In the genomic region with DNA sequence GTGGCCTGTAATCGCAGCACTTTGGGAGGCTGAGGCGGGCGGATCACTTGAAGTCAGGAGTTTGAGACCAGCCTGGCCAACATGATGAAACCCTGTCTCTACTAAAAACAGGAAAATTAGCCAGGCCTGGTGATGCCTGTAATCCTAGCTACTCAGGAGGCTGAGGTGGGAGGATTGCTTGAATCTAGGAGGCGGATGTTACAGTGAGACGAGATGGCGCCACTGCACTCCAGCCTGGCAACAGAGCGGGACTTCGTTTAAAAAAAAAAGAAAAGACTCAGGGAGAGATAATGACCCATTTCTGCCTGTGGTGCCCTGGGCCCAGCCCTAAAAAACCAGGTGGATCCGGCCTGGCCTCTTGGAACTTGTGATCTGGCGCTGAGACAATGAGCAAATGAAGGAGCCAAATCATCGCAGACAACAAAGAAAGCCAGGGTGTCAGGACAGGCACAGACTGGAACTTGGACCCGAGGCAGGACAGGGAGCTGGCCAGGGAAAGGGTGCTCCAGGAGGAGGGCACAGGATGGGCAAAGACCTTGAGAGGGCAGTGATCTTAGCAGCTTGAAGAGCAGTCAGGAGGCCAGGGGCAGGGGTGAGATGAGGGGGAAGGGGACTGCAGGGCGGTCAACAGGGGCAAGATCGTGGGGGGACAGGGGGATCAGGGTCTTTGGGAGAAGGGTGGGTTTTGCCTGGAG, we compare ENCODE assay signal across 3 cellular contexts.
TF ChIP-seq lines count a peak whose summit lies in the region.

No MANE protein-coding gene starts in this region.

TF ChIP-seq in SK-N-SH, 30 proteins besides CTCF, POLR2A, EP300 and RAD21:
- TF ChIP-seq RFX5 (IDR thresholded peaks at IDR 0.05; ENCODE audit: low read length): no peak
- TF ChIP-seq, protein P1, sequence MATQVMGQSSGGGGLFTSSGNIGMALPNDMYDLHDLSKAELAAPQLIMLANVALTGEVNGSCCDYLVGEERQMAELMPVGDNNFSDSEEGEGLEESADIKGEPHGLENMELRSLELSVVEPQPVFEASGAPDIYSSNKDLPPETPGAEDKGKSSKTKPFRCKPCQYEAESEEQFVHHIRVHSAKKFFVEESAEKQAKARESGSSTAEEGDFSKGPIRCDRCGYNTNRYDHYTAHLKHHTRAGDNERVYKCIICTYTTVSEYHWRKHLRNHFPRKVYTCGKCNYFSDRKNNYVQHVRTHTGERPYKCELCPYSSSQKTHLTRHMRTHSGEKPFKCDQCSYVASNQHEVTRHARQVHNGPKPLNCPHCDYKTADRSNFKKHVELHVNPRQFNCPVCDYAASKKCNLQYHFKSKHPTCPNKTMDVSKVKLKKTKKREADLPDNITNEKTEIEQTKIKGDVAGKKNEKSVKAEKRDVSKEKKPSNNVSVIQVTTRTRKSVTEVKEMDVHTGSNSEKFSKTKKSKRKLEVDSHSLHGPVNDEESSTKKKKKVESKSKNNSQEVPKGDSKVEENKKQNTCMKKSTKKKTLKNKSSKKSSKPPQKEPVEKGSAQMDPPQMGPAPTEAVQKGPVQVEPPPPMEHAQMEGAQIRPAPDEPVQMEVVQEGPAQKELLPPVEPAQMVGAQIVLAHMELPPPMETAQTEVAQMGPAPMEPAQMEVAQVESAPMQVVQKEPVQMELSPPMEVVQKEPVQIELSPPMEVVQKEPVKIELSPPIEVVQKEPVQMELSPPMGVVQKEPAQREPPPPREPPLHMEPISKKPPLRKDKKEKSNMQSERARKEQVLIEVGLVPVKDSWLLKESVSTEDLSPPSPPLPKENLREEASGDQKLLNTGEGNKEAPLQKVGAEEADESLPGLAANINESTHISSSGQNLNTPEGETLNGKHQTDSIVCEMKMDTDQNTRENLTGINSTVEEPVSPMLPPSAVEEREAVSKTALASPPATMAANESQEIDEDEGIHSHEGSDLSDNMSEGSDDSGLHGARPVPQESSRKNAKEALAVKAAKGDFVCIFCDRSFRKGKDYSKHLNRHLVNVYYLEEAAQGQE (IDR thresholded peaks at IDR 0.05; ENCODE audit: low read depth, low read length): no peak
- TF ChIP-seq TCF12 (IDR thresholded peaks at IDR 0.05): no peak
- no peak for TF ChIP-seq TAF1 (IDR thresholded peaks at IDR 0.05; ENCODE audit: borderline replicate concordance, low read depth, low read length)
- no peak for TF ChIP-seq POLR2AphosphoS5 (IDR thresholded peaks at IDR 0.05; ENCODE audit: low read depth, low read length)
- TF ChIP-seq NRF1 (IDR thresholded peaks at IDR 0.05; ENCODE audit: low read depth, low read length): no peak
- TF ChIP-seq FOSL2 (IDR thresholded peaks at IDR 0.05; ENCODE audit: borderline replicate concordance, low read depth): no peak
- no peak for TF ChIP-seq CHD2 (IDR thresholded peaks at IDR 0.05; ENCODE audit: low read length, partially characterized antibody)
- TF ChIP-seq, protein P2, sequence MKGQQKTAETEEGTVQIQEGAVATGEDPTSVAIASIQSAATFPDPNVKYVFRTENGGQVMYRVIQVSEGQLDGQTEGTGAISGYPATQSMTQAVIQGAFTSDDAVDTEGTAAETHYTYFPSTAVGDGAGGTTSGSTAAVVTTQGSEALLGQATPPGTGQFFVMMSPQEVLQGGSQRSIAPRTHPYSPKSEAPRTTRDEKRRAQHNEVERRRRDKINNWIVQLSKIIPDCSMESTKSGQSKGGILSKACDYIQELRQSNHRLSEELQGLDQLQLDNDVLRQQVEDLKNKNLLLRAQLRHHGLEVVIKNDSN (IDR thresholded peaks at IDR 0.05; ENCODE audit: borderline replicate concordance, low read depth): no peak
- TF ChIP-seq RXRA (IDR thresholded peaks at IDR 0.05; ENCODE audit: borderline replicate concordance, low read depth): no peak
- no peak for TF ChIP-seq ELF1 (IDR thresholded peaks at IDR 0.05)
- no peak for TF ChIP-seq YY1 (IDR thresholded peaks at IDR 0.05; ENCODE audit: low read depth)
- TF ChIP-seq, protein P3, sequence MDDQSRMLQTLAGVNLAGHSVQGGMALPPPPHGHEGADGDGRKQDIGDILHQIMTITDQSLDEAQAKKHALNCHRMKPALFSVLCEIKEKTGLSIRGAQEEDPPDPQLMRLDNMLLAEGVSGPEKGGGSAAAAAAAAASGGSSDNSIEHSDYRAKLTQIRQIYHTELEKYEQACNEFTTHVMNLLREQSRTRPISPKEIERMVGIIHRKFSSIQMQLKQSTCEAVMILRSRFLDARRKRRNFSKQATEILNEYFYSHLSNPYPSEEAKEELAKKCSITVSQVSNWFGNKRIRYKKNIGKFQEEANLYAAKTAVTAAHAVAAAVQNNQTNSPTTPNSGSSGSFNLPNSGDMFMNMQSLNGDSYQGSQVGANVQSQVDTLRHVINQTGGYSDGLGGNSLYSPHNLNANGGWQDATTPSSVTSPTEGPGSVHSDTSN (IDR thresholded peaks at IDR 0.05): no peak
- TF ChIP-seq NFIC (IDR thresholded peaks at IDR 0.05; ENCODE audit: borderline replicate concordance): no peak
- TF ChIP-seq SMC3 (IDR thresholded peaks at IDR 0.05; ENCODE audit: low read depth, low read length): no peak

TF ChIP-seq in SK-N-SH treated with all-trans-retinoic acid at 6 μM for 48 hours, 23 proteins besides CTCF, POLR2A, EP300 and RAD21 (continues in another document):
- TF ChIP-seq ISL1 (CRISPR knock-in tag; IDR thresholded peaks at IDR 0.05): no peak
- TF ChIP-seq CSDC2 (CRISPR knock-in tag; IDR thresholded peaks at IDR 0.05): no peak
- TF ChIP-seq ZFP3 (CRISPR knock-in tag; IDR thresholded peaks at IDR 0.05): no peak
- no peak for TF ChIP-seq ZNF565 (CRISPR knock-in tag; conservative IDR thresholded peaks at IDR 0.05; ENCODE audit: low read depth)
- no peak for TF ChIP-seq ZNF70 (CRISPR knock-in tag; IDR thresholded peaks at IDR 0.05)
- TF ChIP-seq, protein P4, sequence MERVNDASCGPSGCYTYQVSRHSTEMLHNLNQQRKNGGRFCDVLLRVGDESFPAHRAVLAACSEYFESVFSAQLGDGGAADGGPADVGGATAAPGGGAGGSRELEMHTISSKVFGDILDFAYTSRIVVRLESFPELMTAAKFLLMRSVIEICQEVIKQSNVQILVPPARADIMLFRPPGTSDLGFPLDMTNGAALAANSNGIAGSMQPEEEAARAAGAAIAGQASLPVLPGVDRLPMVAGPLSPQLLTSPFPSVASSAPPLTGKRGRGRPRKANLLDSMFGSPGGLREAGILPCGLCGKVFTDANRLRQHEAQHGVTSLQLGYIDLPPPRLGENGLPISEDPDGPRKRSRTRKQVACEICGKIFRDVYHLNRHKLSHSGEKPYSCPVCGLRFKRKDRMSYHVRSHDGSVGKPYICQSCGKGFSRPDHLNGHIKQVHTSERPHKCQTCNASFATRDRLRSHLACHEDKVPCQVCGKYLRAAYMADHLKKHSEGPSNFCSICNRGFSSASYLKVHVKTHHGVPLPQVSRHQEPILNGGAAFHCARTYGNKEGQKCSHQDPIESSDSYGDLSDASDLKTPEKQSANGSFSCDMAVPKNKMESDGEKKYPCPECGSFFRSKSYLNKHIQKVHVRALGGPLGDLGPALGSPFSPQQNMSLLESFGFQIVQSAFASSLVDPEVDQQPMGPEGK (CRISPR knock-in tag; IDR thresholded peaks at IDR 0.05; ENCODE audit: borderline replicate concordance): no peak
- TF ChIP-seq TCF4 (CRISPR knock-in tag; IDR thresholded peaks at IDR 0.05; ENCODE audit: borderline replicate concordance): no peak
- TF ChIP-seq ARNTL (CRISPR knock-in tag; IDR thresholded peaks at IDR 0.05; ENCODE audit: borderline replicate concordance, low read depth): no peak
- no peak for TF ChIP-seq SNAI2 (CRISPR knock-in tag; IDR thresholded peaks at IDR 0.05)
- TF ChIP-seq, protein P5, sequence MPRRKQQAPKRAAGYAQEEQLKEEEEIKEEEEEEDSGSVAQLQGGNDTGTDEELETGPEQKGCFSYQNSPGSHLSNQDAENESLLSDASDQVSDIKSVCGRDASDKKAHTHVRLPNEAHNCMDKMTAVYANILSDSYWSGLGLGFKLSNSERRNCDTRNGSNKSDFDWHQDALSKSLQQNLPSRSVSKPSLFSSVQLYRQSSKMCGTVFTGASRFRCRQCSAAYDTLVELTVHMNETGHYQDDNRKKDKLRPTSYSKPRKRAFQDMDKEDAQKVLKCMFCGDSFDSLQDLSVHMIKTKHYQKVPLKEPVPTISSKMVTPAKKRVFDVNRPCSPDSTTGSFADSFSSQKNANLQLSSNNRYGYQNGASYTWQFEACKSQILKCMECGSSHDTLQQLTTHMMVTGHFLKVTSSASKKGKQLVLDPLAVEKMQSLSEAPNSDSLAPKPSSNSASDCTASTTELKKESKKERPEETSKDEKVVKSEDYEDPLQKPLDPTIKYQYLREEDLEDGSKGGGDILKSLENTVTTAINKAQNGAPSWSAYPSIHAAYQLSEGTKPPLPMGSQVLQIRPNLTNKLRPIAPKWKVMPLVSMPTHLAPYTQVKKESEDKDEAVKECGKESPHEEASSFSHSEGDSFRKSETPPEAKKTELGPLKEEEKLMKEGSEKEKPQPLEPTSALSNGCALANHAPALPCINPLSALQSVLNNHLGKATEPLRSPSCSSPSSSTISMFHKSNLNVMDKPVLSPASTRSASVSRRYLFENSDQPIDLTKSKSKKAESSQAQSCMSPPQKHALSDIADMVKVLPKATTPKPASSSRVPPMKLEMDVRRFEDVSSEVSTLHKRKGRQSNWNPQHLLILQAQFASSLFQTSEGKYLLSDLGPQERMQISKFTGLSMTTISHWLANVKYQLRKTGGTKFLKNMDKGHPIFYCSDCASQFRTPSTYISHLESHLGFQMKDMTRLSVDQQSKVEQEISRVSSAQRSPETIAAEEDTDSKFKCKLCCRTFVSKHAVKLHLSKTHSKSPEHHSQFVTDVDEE (CRISPR knock-in tag; IDR thresholded peaks at IDR 0.05): no peak
- TF ChIP-seq, protein P6, sequence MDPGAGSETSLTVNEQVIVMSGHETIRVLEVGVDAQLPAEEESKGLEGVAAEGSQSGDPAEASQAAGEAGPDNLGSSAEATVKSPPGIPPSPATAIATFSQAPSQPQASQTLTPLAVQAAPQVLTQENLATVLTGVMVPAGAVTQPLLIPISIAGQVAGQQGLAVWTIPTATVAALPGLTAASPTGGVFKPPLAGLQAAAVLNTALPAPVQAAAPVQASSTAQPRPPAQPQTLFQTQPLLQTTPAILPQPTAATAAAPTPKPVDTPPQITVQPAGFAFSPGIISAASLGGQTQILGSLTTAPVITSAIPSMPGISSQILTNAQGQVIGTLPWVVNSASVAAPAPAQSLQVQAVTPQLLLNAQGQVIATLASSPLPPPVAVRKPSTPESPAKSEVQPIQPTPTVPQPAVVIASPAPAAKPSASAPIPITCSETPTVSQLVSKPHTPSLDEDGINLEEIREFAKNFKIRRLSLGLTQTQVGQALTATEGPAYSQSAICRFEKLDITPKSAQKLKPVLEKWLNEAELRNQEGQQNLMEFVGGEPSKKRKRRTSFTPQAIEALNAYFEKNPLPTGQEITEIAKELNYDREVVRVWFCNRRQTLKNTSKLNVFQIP (CRISPR knock-in tag; IDR thresholded peaks at IDR 0.05; ENCODE audit: borderline replicate concordance, low read depth): no peak
- no peak for TF ChIP-seq PPARA (CRISPR knock-in tag; IDR thresholded peaks at IDR 0.05; ENCODE audit: borderline replicate concordance)

TF ChIP-seq in H1, 55 proteins besides CTCF, POLR2A, EP300 and RAD21:
- TF ChIP-seq SRF (IDR thresholded peaks at IDR 0.05; ENCODE audit: low read depth, low read length) (no peak), CHD2 (IDR thresholded peaks at IDR 0.05; ENCODE audit: low read length) (no peak), CBX8 (IDR thresholded peaks at IDR 0.05; ENCODE audit: borderline replicate concordance, low read depth, low read length) (no peak), ASH2L (IDR thresholded peaks at IDR 0.05; ENCODE audit: low read length) (no peak), RBBP5 (IDR thresholded peaks at IDR 0.05; ENCODE audit: borderline replicate concordance, low read depth, low read length) (no peak), SP4 (IDR thresholded peaks at IDR 0.05; ENCODE audit: low read length) (no peak), GABPA (IDR thresholded peaks at IDR 0.05; ENCODE audit: borderline replicate concordance, insufficient read depth, low read length) (no peak), TAF1 (IDR thresholded peaks at IDR 0.05; ENCODE audit: low read depth, low read length) (no peak), BACH1 (IDR thresholded peaks at IDR 0.05; ENCODE audit: low read length) (no peak), RFX5 (IDR thresholded peaks at IDR 0.05; ENCODE audit: borderline replicate concordance, low read depth, low read length) (no peak), CBX5 (IDR thresholded peaks at IDR 0.05; ENCODE audit: low read depth, low read length) (no peak), TBP (IDR thresholded peaks at IDR 0.05; ENCODE audit: low read depth, low read length) (no peak), SAP30 (IDR thresholded peaks at IDR 0.05; ENCODE audit: insufficient read depth, insufficient replicate concordance, low read length) (no peak), KDM4A (IDR thresholded peaks at IDR 0.05; ENCODE audit: low read depth, low read length, severe bottlenecking) (no peak), RNF2 (IDR thresholded peaks at IDR 0.05; ENCODE audit: borderline replicate concordance, low read depth, low read length, missing control alignments, poor library complexity, severe bottlenecking) (no peak), POLR2AphosphoS5 (IDR thresholded peaks at IDR 0.05; ENCODE audit: low read depth, low read length) (no peak)
- TF ChIP-seq, protein P7, sequence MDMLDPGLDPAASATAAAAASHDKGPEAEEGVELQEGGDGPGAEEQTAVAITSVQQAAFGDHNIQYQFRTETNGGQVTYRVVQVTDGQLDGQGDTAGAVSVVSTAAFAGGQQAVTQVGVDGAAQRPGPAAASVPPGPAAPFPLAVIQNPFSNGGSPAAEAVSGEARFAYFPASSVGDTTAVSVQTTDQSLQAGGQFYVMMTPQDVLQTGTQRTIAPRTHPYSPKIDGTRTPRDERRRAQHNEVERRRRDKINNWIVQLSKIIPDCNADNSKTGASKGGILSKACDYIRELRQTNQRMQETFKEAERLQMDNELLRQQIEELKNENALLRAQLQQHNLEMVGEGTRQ (IDR thresholded peaks at IDR 0.05; ENCODE audit: low read length): no peak
TF ChIP-seq in H1: peak in this region for 0.
